10 cellular contexts compared by ENCODE assay signal in the genomic region with DNA sequence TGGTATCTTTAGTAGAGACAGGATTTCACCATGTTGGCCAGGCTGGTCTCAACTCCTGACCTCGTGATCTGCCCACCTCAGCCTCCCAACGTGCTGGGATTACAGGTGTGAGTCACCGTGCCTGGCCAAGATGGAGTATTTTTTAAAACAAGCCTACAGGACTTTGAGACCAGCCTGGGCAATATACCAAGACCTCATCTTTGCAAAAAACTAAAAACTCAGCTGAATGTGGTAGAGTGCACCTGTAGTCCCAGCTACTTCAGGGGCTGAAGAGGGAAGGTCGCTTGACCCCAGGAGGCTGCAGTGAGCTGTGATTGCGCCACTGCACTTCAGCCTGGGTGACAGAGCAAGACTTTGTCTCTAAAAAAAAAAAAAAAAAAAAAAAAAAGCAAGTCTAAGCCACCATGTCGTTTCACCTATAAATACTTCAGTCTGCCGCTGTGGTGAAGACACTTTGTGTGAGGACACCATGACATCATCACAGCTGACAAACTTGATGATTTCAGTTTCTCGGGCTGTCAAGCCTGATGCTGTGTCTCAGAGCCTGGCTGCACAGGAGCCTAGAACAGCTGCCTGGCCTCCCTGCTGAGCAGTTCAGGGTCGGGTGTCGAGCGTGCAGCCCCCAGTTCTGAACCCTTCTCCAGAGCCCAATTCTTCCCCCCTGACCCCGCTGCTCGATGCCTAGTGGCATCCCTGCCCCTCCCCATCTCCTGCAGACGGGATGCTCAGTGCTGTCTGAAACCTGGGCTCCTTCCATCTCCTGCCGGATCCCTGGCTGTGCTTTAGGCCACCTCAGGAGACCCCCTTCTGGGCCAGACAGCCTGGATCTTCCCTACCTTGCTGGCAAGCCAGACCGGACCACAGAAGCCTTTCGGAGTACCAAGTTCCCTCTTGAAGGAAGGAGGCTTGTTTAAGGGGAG.
DNase-seq lines count a peak whose midpoint lies in the region; ATAC-seq and TF ChIP-seq lines count a peak whose summit lies in the region.
"Had no signal": no experiment of that assay in that cellular context is flagged by ENCODE, and none has a peak within 500 bp of the region (broad histone marks: within the 10 kb centered on the region; RNA-seq: fewer than 3 reads in every experiment).

No MANE protein-coding gene starts in this region.

- POLR2A ChIA-PET in HEK293 (lab: Yijun Ruan, JAX) = interaction anchor here (0.6 to 1.0 kb wide), 2 partner anchors 25 to 89 kb away, joined by 3 to 4 read pairs; no protein-coding TSS in a partner anchor
- POLR2A ChIA-PET in naive thymus-derived CD4-positive, alpha-beta T cell (lab: Charles Lee) = interaction anchor here (1.1 kb wide), 1 partner anchor 17 kb away, joined by 3 read pairs; no protein-coding TSS in a partner anchor

- no peaks in the 10 kb centered on the region for H3K27me3 ChIP-seq in RWPE2 (ENCODE audit: insufficient read depth, poor library complexity, severe bottlenecking)
- H3K27me3 ChIP-seq in naive thymus-derived CD4-positive, alpha-beta T cell (ENCODE audit: control insufficient read depth in 2 of 2, insufficient read depth in 2 of 2, low read length in 2 of 2) = peaks cover 0 to 8% of the 10 kb centered on the region in 2 donors

- peaks cover 5 to 29% (median 15%) of the 10 kb centered on the region in 5 donors for H3K27me3 Mint-ChIP-seq in naive thymus-derived CD4-positive, alpha-beta T cell

- no peaks in the 10 kb centered on the region for H3K9me3 Mint-ChIP-seq in naive thymus-derived CD4-positive, alpha-beta T cell
- H3K9me3 Mint-ChIP-seq: activated naive CD4-positive, alpha-beta T cell treated with anti-CD3 and anti-CD28 coated beads, Interleukin-2, amount 10 ng/mL, durations not matched to agents 7 days and 5 days had no signal

- H3K4me3 Mint-ChIP-seq in naive thymus-derived CD4-positive, alpha-beta T cell = peak overlapping the region in 8 of 10 donors; percentile 57 to 81 (median 74)
- H3K4me3 Mint-ChIP-seq: activated naive CD4-positive, alpha-beta T cell treated with anti-CD3 and anti-CD28 coated beads, Interleukin-2, amount 10 ng/mL, durations not matched to agents 7 days and 5 days had no signal

- H3K27ac ChIP-seq in HEK293 (ENCODE audit: extremely low read depth, low read depth, low read length) = no peak overlapping the region
- H3K27ac ChIP-seq in RWPE2 (ENCODE audit: poor library complexity, severe bottlenecking) = no peak overlapping the region
- no peak overlapping the region for H3K27ac ChIP-seq in naive thymus-derived CD4-positive, alpha-beta T cell (ENCODE audit: low read depth, low read length)

- peaks cover 3 to 18% (median 5%) of the 10 kb centered on the region in 7 donors for H3K4me1 Mint-ChIP-seq in naive thymus-derived CD4-positive, alpha-beta T cell

- H3K36me3 ChIP-seq in HEK293 (ENCODE audit: control insufficient read depth in 2 of 2, insufficient read depth in 1 of 2, low read length in 2 of 2) (peaks cover 0 to 3% of the 10 kb centered on the region in 2 experiments; a peak in 1 of 3 replicates), RWPE2 (ENCODE audit: low read depth) (no peaks in the 10 kb centered on the region)
- no peaks in the 10 kb centered on the region for H3K36me3 ChIP-seq in naive thymus-derived CD4-positive, alpha-beta T cell (ENCODE audit: control insufficient read depth in 2 of 3, insufficient read depth in 3 of 3, low read length in 3 of 3)

- TF ChIP-seq CTCF in GM12865 (IDR thresholded peaks at IDR 0.05; ENCODE audit: insufficient read depth, low read depth, low read length, missing control alignments) = no peak
- no peak for TF ChIP-seq CTCF in HEK293 (tag by site-specific recombination; IDR thresholded peaks at IDR 0.05)
- TF ChIP-seq CTCF in RWPE2 (IDR thresholded peaks at IDR 0.05; ENCODE audit: poor library complexity, severe bottlenecking) = no peak

- H3K4me1 ChIP-seq in HEK293 (ENCODE audit: control insufficient read depth, insufficient read depth, low read length) (peaks cover 2% of the 10 kb centered on the region; the same call in 1 of the 2 replicates), RWPE2 (ENCODE audit: insufficient read depth, poor library complexity, severe bottlenecking) (no peaks in the 10 kb centered on the region)
- H3K4me1 ChIP-seq in naive thymus-derived CD4-positive, alpha-beta T cell (ENCODE audit: control insufficient read depth in 2 of 2, insufficient read depth in 2 of 2, low read length in 2 of 2) = peaks cover 4 to 6% of the 10 kb centered on the region in 2 donors

- no peak for ATAC-seq in RWPE2 (ENCODE audit: low read depth)
- ATAC-seq in naive thymus-derived CD4-positive, alpha-beta T cell = peak; percentile 15

- peak; percentile 76 for DNase-seq in GM12865 (ENCODE audit: low read depth)
- DNase-seq in RWPE2 (ENCODE audit: low spot score) = peak; percentile 45
- peak in 1 of 9 donors; percentile 7 for DNase-seq in naive thymus-derived CD4-positive, alpha-beta T cell
- DNase-seq in activated gamma-delta T cell treated with Interleukin-2 at 50 U/mL for 16 hours = no peak
- no peak for DNase-seq in EL
- no peak for DNase-seq in C1 segment of cervical spinal cord (lab: John Stamatoyannopoulos, UW)
- no peak for DNase-seq in activated effector memory CD4-positive, alpha-beta T cell treated with anti-CD3 and anti-CD28 coated beads, Interleukin-2, amount 50 U/mL, for 16 hours
- DNase-seq: SHP77 had no signal

- intact Hi-C loops in naive thymus-derived CD4-positive, alpha-beta T cell (cut with micrococcal nuclease) = no loop called here

- H3K4me3 ChIP-seq in GM12865 (ENCODE audit: low read depth, low read length) (peak overlapping the region; percentile 17; the same call in 1 of the 2 replicates), HEK293 (ENCODE audit: low read depth, low read length) (no peak overlapping the region), RWPE2 (ENCODE audit: severe bottlenecking) (no peak overlapping the region)
- H3K4me3 ChIP-seq in naive thymus-derived CD4-positive, alpha-beta T cell (ENCODE audit: low read length) = peak overlapping the region; percentile 21

- no peak overlapping the region for H3K27ac Mint-ChIP-seq in naive thymus-derived CD4-positive, alpha-beta T cell
- H3K27ac Mint-ChIP-seq: activated naive CD4-positive, alpha-beta T cell treated with anti-CD3 and anti-CD28 coated beads, Interleukin-2, amount 10 ng/mL, durations not matched to agents 7 days and 5 days had no signal

- CTCF ChIA-PET in HEK293 (lab: Yijun Ruan, JAX) = interaction anchor here (0.6 to 2.0 kb wide), 23 partner anchors 9 to 795 kb away, joined by 3 to 16 read pairs (median 4); no protein-coding TSS in a partner anchor
- CTCF ChIA-PET in naive thymus-derived CD4-positive, alpha-beta T cell (lab: Charles Lee) = interaction anchor here (0.6 to 1.6 kb wide), 5 partner anchors 37 to 599 kb away, joined by 3 to 6 read pairs (median 4); no protein-coding TSS in a partner anchor

- H3K9me3 ChIP-seq in HEK293 (ENCODE audit: control insufficient read depth, insufficient read depth, low read depth, low read length) = no peaks in the 10 kb centered on the region
- no peaks in the 10 kb centered on the region for H3K9me3 ChIP-seq in RWPE2 (ENCODE audit: severe bottlenecking)
- H3K9me3 ChIP-seq in naive thymus-derived CD4-positive, alpha-beta T cell (ENCODE audit: control insufficient read depth in 2 of 3, low read length in 3 of 3) = no peaks in the 10 kb centered on the region

- H3K36me3 Mint-ChIP-seq in naive thymus-derived CD4-positive, alpha-beta T cell = no peaks in the 10 kb centered on the region
- H3K36me3 Mint-ChIP-seq: activated naive CD4-positive, alpha-beta T cell treated with anti-CD3 and anti-CD28 coated beads, Interleukin-2, amount 10 ng/mL, durations not matched to agents 7 days and 5 days had no signal

TF ChIP-seq in HEK293, 187 proteins besides CTCF, POLR2A, EP300 and RAD21 (continues in another document):
- TF ChIP-seq ZNF155 (tag by site-specific recombination; IDR thresholded peaks at IDR 0.05) = no peak
- no peak for TF ChIP-seq ZBTB48 (tag by site-specific recombination; IDR thresholded peaks at IDR 0.05)
- TF ChIP-seq, protein P1, sequence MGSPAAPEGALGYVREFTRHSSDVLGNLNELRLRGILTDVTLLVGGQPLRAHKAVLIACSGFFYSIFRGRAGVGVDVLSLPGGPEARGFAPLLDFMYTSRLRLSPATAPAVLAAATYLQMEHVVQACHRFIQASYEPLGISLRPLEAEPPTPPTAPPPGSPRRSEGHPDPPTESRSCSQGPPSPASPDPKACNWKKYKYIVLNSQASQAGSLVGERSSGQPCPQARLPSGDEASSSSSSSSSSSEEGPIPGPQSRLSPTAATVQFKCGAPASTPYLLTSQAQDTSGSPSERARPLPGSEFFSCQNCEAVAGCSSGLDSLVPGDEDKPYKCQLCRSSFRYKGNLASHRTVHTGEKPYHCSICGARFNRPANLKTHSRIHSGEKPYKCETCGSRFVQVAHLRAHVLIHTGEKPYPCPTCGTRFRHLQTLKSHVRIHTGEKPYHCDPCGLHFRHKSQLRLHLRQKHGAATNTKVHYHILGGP (tag by site-specific recombination; IDR thresholded peaks at IDR 0.05) = no peak
- no peak for TF ChIP-seq ZNF785 (tag by site-specific recombination; IDR thresholded peaks at IDR 0.05)
- no peak for TF ChIP-seq ZNF112 (tag by site-specific recombination; IDR thresholded peaks at IDR 0.05)
- TF ChIP-seq, protein P2, sequence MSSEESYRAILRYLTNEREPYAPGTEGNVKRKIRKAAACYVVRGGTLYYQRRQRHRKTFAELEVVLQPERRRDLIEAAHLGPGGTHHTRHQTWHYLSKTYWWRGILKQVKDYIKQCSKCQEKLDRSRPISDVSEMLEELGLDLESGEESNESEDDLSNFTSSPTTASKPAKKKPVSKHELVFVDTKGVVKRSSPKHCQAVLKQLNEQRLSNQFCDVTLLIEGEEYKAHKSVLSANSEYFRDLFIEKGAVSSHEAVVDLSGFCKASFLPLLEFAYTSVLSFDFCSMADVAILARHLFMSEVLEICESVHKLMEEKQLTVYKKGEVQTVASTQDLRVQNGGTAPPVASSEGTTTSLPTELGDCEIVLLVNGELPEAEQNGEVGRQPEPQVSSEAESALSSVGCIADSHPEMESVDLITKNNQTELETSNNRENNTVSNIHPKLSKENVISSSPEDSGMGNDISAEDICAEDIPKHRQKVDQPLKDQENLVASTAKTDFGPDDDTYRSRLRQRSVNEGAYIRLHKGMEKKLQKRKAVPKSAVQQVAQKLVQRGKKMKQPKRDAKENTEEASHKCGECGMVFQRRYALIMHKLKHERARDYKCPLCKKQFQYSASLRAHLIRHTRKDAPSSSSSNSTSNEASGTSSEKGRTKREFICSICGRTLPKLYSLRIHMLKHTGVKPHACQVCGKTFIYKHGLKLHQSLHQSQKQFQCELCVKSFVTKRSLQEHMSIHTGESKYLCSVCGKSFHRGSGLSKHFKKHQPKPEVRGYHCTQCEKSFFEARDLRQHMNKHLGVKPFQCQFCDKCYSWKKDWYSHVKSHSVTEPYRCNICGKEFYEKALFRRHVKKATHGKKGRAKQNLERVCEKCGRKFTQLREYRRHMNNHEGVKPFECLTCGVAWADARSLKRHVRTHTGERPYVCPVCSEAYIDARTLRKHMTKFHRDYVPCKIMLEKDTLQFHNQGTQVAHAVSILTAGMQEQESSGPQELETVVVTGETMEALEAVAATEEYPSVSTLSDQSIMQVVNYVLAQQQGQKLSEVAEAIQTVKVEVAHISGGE (tag by site-specific recombination; conservative IDR thresholded peaks at IDR 0.05; ENCODE audit: low read depth) = no peak
- TF ChIP-seq ZIC2 (tag by site-specific recombination; IDR thresholded peaks at IDR 0.05) = peak; percentile 73

Comparison
In these comparisons a context has a peak if more than half of its experiments do, and no peak if none do; other contexts are left out.
1. DNase-seq: peak in GM12865 (single experiment) and RWPE2 (single experiment); none in activated gamma-delta T cell treated with Interleukin-2 at 50 U/mL for 16 hours (single experiment), EL (single experiment), C1 segment of cervical spinal cord (0 of 14) and activated effector memory CD4-positive, alpha-beta T cell treated with anti-CD3 and anti-CD28 coated beads, Interleukin-2, amount 50 U/mL, for 16 hours (single experiment).
2. H3K4me3 ChIP-seq: peak in GM12865 (single experiment) and naive thymus-derived CD4-positive, alpha-beta T cell (single experiment); none in HEK293 (single experiment) and RWPE2 (single experiment).